ENCODE assay signal across 1 cellular context in genomic region chr10:5468262-5469106, GRCh38.
TF ChIP-seq lines count a peak whose summit lies in the region.

No MANE protein-coding gene starts in this region.

TF ChIP-seq in HepG2, 621 proteins besides CTCF, POLR2A, EP300 and RAD21:
- TF ChIP-seq CEBPB (IDR thresholded peaks at IDR 0.05; ENCODE audit: borderline replicate concordance, low read depth, low read length) (peak; percentile 67), RXRA (CRISPR knock-in tag; IDR thresholded peaks at IDR 0.05) (0 out of 2 replicates have a peak, but pooled peaks have one; percentile 31), ZNF75D (CRISPR knock-in tag; IDR thresholded peaks at IDR 0.05; ENCODE audit: borderline replicate concordance) (no peak)
